16 cellular contexts compared by ENCODE assay signal in the genomic region with DNA sequence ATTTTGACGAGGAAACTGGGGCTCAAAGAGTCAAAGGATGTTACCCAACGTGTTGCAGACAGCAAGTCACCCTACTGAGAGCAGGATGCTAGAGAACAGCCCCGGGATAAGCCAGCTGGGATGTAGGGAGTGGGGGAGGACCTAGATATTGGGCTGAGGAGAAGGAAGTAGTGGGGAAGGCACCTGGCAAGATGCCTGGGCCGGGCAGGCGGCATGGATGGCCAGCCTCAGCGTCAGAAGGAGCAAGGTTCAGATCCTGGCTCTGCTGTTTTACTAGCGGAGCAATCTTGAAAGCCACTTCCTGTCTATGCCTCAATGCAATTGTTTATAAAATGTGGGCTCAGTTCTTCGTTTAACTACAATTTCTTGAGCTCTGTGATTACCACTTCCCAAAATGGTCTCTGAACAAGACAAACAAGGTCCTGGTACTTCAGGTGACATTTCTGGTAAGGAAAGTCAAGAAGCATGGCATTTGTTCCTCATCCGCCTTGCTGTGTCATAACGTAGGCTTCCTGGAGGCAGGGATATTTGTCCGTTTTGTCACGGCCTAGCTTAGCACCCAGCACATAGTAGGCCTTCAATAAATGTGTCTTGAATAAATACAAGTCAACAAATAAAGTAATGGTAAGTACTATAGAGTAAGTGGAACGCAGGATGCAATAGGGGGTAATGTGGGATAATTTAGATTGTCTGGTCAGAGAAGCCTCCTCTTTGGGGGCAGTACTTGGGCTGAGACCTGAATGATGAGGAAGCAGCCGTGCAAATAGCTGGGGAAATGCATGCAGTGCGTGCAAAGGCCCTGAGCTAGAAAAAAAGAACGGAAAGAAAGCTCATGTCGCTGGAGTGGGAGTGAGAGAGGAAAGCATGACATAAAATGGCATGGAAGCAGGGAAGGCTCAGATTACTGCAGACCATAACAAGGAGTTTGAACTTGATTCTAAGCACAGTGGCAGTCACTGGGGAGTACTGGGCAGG.
DNase-seq lines count a peak whose midpoint lies in the region; ATAC-seq and TF ChIP-seq lines count a peak whose summit lies in the region.
"Had no signal": no experiment of that assay in that cellular context is flagged by ENCODE, and none has a peak within 500 bp of the region (broad histone marks: within the 10 kb centered on the region; RNA-seq: fewer than 3 reads in every experiment).

No MANE protein-coding gene starts in this region.

- peak overlapping the region; percentile 71 for H3K27ac Mint-ChIP-seq in activated naive CD4-positive, alpha-beta T cell treated with anti-CD3 and anti-CD28 coated beads, Interleukin-2, amount 50 U/mL, for 24 hours
- peak overlapping the region; percentile 37 to 86 for H3K27ac Mint-ChIP-seq in T-cell
- H3K27ac Mint-ChIP-seq in type B pancreatic cell = peak overlapping the region; percentile 15
- H3K27ac Mint-ChIP-seq: activated CD4-positive, alpha-beta T cell treated with anti-CD3 and anti-CD28 coated beads, Interleukin-2, amount 10 ng/mL, durations not matched to agents 24 days and 14 days had no signal

- POLR2A ChIA-PET in T-cell (lab: Charles Lee) = no interaction called here

- H3K36me3 Mint-ChIP-seq in activated naive CD4-positive, alpha-beta T cell treated with anti-CD3 and anti-CD28 coated beads, Interleukin-2, amount 50 U/mL, for 24 hours = peaks cover 12% of the 10 kb centered on the region
- H3K36me3 Mint-ChIP-seq in T-cell (peaks cover 32% of the 10 kb centered on the region), type B pancreatic cell (peaks cover 12% of the 10 kb centered on the region)

- H3K27me3 Mint-ChIP-seq in activated naive CD4-positive, alpha-beta T cell treated with anti-CD3 and anti-CD28 coated beads, Interleukin-2, amount 50 U/mL, for 24 hours = no peaks in the 10 kb centered on the region
- no peaks in the 10 kb centered on the region for H3K27me3 Mint-ChIP-seq in T-cell
- H3K27me3 Mint-ChIP-seq in type B pancreatic cell = no peaks in the 10 kb centered on the region
- H3K27me3 Mint-ChIP-seq: activated CD4-positive, alpha-beta T cell treated with anti-CD3 and anti-CD28 coated beads, Interleukin-2, amount 10 ng/mL, durations not matched to agents 24 days and 14 days had no signal

- CTCF ChIA-PET in T-cell (lab: Charles Lee) = no interaction called here

- H3K4me1 Mint-ChIP-seq in activated naive CD4-positive, alpha-beta T cell treated with anti-CD3 and anti-CD28 coated beads, Interleukin-2, amount 50 U/mL, for 24 hours = peaks cover 16% of the 10 kb centered on the region
- H3K4me1 Mint-ChIP-seq in T-cell = peaks cover 14 to 22% (median 14%) of the 10 kb centered on the region in 3 donors
- H3K4me1 Mint-ChIP-seq in type B pancreatic cell (ENCODE audit: unreplicated experiment) = peaks cover 16% of the 10 kb centered on the region

- no peak for TF ChIP-seq CTCF in type B pancreatic cell (conservative IDR thresholded peaks at IDR 0.05)

- H3K9me3 Mint-ChIP-seq in activated naive CD4-positive, alpha-beta T cell treated with anti-CD3 and anti-CD28 coated beads, Interleukin-2, amount 50 U/mL, for 24 hours = no peaks in the 10 kb centered on the region
- H3K9me3 Mint-ChIP-seq in T-cell = peaks cover 0 to 4% (median 0%) of the 10 kb centered on the region in 3 donors
- no peaks in the 10 kb centered on the region for H3K9me3 Mint-ChIP-seq in type B pancreatic cell
- H3K9me3 Mint-ChIP-seq: activated CD4-positive, alpha-beta T cell treated with anti-CD3 and anti-CD28 coated beads, Interleukin-2, amount 10 ng/mL, durations not matched to agents 24 days and 14 days had no signal

- H3K4me3 Mint-ChIP-seq in activated naive CD4-positive, alpha-beta T cell treated with anti-CD3 and anti-CD28 coated beads, Interleukin-2, amount 50 U/mL, for 24 hours = no peak overlapping the region
- H3K4me3 Mint-ChIP-seq in T-cell (peak overlapping the region in 1 of 3 donors; percentile 5), type B pancreatic cell (no peak overlapping the region)
- H3K4me3 Mint-ChIP-seq: activated CD4-positive, alpha-beta T cell treated with anti-CD3 and anti-CD28 coated beads, Interleukin-2, amount 10 ng/mL, durations not matched to agents 24 days and 14 days had no signal

- ATAC-seq in T-cell (replicated peaks in 1 of 4) (peak in 3 of 4 experiments; percentile 36 to 48 (median 37)), GM21717 (IDR thresholded peaks at IDR 0.05; ENCODE audit: unreplicated experiment) (no peak), HG03439 (IDR thresholded peaks at IDR 0.05; ENCODE audit: unreplicated experiment) (no peak)
- ATAC-seq: pancreas, PC-3 had no signal

- no peak for DNase-seq in activated naive CD4-positive, alpha-beta T cell (lab: John Stamatoyannopoulos, UW)
- DNase-seq in T-cell (peak in 1 of 34 experiments; percentile 28), iris pigment epithelial cell (ENCODE audit: low read depth) (peak; percentile 54), type B pancreatic cell (ENCODE audit: extremely low spot score, unreplicated experiment) (no peak), DMS79 treated with DMSO at 0.1 percent for 48 hours (lab: John Stamatoyannopoulos, UW) (no peak)
- DNase-seq: activated CD4-positive, alpha-beta T cell treated with anti-CD3 and anti-CD28 coated beads, Interleukin-2, amount 10 ng/mL, durations not matched to agents 24 days and 14 days; activated gamma-delta T cell; caudate nucleus; DMS153; NCI-H1436 treated with DMSO at 0.1 percent for 48 hours; pancreas; PC-3; stimulated activated CD4-positive, alpha-beta T cell treated with anti-CD3 and anti-CD28 coated beads, Interleukin-12 subunit alpha, Interleukin-12 subunit beta, amount 100 ng/mL, for 4 hours had no signal

Comparison
In these comparisons a context has a peak if more than half of its experiments do, and no peak if none do; other contexts are left out.
1. H3K27ac Mint-ChIP-seq: peak in every context shown above with its lines; median percentile 71 in activated naive CD4-positive, alpha-beta T cell treated with anti-CD3 and anti-CD28 coated beads, Interleukin-2, amount 50 U/mL, for 24 hours; 62 in T-cell; 15 in type B pancreatic cell.
2. ATAC-seq: peak in T-cell (3 of 4); none in GM21717 (single experiment) and HG03439 (single experiment).